ENCODE assay signal across 8 cellular contexts in the genomic region with DNA sequence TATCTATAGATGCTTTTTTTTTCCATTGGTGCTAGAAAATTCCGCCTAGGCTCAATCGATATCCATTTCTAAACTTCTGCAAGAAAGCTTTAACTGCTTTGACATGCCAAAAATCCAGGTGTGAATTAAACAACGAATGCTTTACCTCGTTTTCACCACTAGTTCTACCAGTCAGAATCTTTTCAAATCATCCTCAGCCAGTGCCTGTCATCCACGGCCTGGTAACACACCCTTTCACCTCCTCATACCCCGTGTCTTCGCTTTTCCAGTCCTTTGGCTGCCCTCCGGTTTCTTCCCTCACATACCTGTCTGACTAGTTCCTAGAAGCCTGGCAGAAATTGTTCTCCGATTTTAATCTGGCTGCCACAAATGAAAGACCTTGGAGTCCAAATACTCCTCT. TPM values are rescaled to one million over a fixed set of nuclear protein-coding genes. Genes with fewer than 3 reads are reported as not detected.
DNase-seq lines count a peak whose midpoint lies in the region; ATAC-seq and TF ChIP-seq lines count a peak whose summit lies in the region.

No MANE protein-coding gene starts in this region.

- no peak overlapping the region for H3K4me3 Mint-ChIP-seq in activated CD8-positive, alpha-beta T cell treated with anti-CD3 and anti-CD28 coated beads, Interleukin-2, amount 10 ng/mL, durations not matched to agents 7 days and 5 days

- H3K4me1 ChIP-seq in vagina, result peaks cover 35% of the 10 kb centered on the region

- peak; percentile 34 for DNase-seq in DMS153 (lab: John Stamatoyannopoulos, UW)
- DNase-seq in HuH-7 (ENCODE audit: low spot score), result peak; percentile 15
- DNase-seq in activated CD8-positive, alpha-beta T cell treated with anti-CD3 and anti-CD28 coated beads, Interleukin-2, amount 10 ng/mL, durations not matched to agents 7 days and 5 days, result peak; percentile 24
- DNase-seq in islet precursor cell, result peak; percentile 89
- DNase-seq in vagina (ENCODE audit: extremely low spot score in 2 of 2), result no peak
- DNase-seq in HK-2 (ENCODE audit: unreplicated experiment), result no peak

- no peak for TF ChIP-seq CTCF in vagina (IDR thresholded peaks at IDR 0.05)

- no peak overlapping the region for H3K27ac Mint-ChIP-seq in activated CD8-positive, alpha-beta T cell treated with anti-CD3 and anti-CD28 coated beads, Interleukin-2, amount 10 ng/mL, durations not matched to agents 7 days and 5 days

- peaks cover 15% of the 10 kb centered on the region for H3K27me3 Mint-ChIP-seq in activated CD8-positive, alpha-beta T cell treated with anti-CD3 and anti-CD28 coated beads, Interleukin-2, amount 10 ng/mL, durations not matched to agents 7 days and 5 days (ENCODE audit: low read depth)

- H3K36me3 Mint-ChIP-seq in activated CD8-positive, alpha-beta T cell treated with anti-CD3 and anti-CD28 coated beads, Interleukin-2, amount 10 ng/mL, durations not matched to agents 7 days and 5 days (ENCODE audit: low read depth), result no peaks in the 10 kb centered on the region

- no peaks in the 10 kb centered on the region for H3K9me3 ChIP-seq in vagina

- ATAC-seq in activated CD8-positive, alpha-beta T cell treated with anti-CD3 and anti-CD28 coated beads, Interleukin-2, amount 10 ng/mL, durations not matched to agents 7 days and 5 days, result no peak
- ATAC-seq in HG02588 (IDR thresholded peaks at IDR 0.05; ENCODE audit: unreplicated experiment) (no peak), HG03108 (IDR thresholded peaks at IDR 0.05; ENCODE audit: unreplicated experiment) (no peak)

- H3K4me1 Mint-ChIP-seq in activated CD8-positive, alpha-beta T cell treated with anti-CD3 and anti-CD28 coated beads, Interleukin-2, amount 10 ng/mL, durations not matched to agents 7 days and 5 days (ENCODE audit: low read depth), result peaks cover 8% of the 10 kb centered on the region

- POLR2A ChIA-PET in activated CD8-positive, alpha-beta T cell treated with anti-CD3 and anti-CD28 coated beads, Interleukin-2, amount 10 ng/mL, durations not matched to agents 7 days and 5 days (lab: Charles Lee), result no interaction called here

- TF ChIP-seq POLR2A in vagina (IDR thresholded peaks at IDR 0.05), result no peak

- peak overlapping the region; percentile 92 for H3K27ac ChIP-seq in vagina

- CTCF ChIA-PET in activated CD8-positive, alpha-beta T cell treated with anti-CD3 and anti-CD28 coated beads, Interleukin-2, amount 10 ng/mL, durations not matched to agents 7 days and 5 days (lab: Charles Lee), result interaction anchor here (0.6 to 2.9 kb wide), 12 partner anchors 13 to 373 kb away, joined by 3 to 15 read pairs (median 4); a partner anchor contains a TSS

- H3K36me3 ChIP-seq in vagina, result no peaks in the 10 kb centered on the region

- intact Hi-C loops in vagina (cut with DNase I), result no loop called here

- H3K27me3 ChIP-seq in vagina, result no peaks in the 10 kb centered on the region

- H3K9me3 Mint-ChIP-seq in activated CD8-positive, alpha-beta T cell treated with anti-CD3 and anti-CD28 coated beads, Interleukin-2, amount 10 ng/mL, durations not matched to agents 7 days and 5 days (ENCODE audit: insufficient read depth), result no peaks in the 10 kb centered on the region

- no peak overlapping the region for H3K4me3 ChIP-seq in vagina

RNA-seq across cellular contexts. Expression of a gene that starts 1.4 kb away (rescaled TPM):
- total RNA-seq in activated CD8-positive, alpha-beta T cell treated with anti-CD3 and anti-CD28 coated beads, Interleukin-2, amount 10 ng/mL, durations not matched to agents 7 days and 5 days, result 10 to 100 TPM; 12.3 to 12.9 TPM
- total RNA-seq in vagina, result 46.4 TPM

RNA-seq across cellular contexts. Expression of a gene that starts 36.5 kb away (rescaled TPM):
- 100 to 1,000 TPM; 170 to 201 TPM for total RNA-seq in activated CD8-positive, alpha-beta T cell treated with anti-CD3 and anti-CD28 coated beads, Interleukin-2, amount 10 ng/mL, durations not matched to agents 7 days and 5 days
- 98.0 TPM for total RNA-seq in vagina

Comparison
In these comparisons a context has a peak if more than half of its experiments do, and no peak if none do; other contexts are left out.
1. DNase-seq: peak in DMS153 (single experiment), HuH-7 (single experiment), activated CD8-positive, alpha-beta T cell treated with anti-CD3 and anti-CD28 coated beads, Interleukin-2, amount 10 ng/mL, durations not matched to agents 7 days and 5 days (single experiment) and islet precursor cell (single experiment); none in vagina (0 of 2) and HK-2 (single experiment).